ENCODE assay signal across 29 cellular contexts in genomic region chrX:13169688-13170087, GRCh38.
"Had no signal": no experiment of that assay in that cellular context is flagged by ENCODE, and none has a peak within 500 bp of the region (broad histone marks: within the 10 kb centered on the region; RNA-seq: fewer than 3 reads in every experiment).

No MANE protein-coding gene starts in this region.

- H3K27ac Mint-ChIP-seq: natural killer cell; neural progenitor cell; progenitor cell of endocrine pancreas; stimulated activated memory B cell treated with anti-CD40 and anti-IgM and Interleukin-4, amounts not matched to agents 10 μg/mL and 1 μg/mL and 100 μg/mL, for 72 hours; stimulated activated naive CD8-positive, alpha-beta T cell treated with anti-CD3 and anti-CD28 coated beads, Interleukin-15, Interleukin-2, amounts not matched to agents 100 ng/mL and 50 ng/mL, for 24 hours had no signal

- H3K79me2 ChIP-seq: parathyroid adenoma had no signal

- H3K4me3 Mint-ChIP-seq: naive thymus-derived CD4-positive, alpha-beta T cell; natural killer cell; nephron; neural progenitor cell; stimulated activated memory B cell treated with anti-CD40 and anti-IgM and Interleukin-4, amounts not matched to agents 10 μg/mL and 1 μg/mL and 100 μg/mL, for 72 hours; stimulated activated naive CD8-positive, alpha-beta T cell treated with anti-CD3 and anti-CD28 coated beads, Interleukin-15, Interleukin-2, amounts not matched to agents 100 ng/mL and 50 ng/mL, for 24 hours had no signal

- H3K36me3 ChIP-seq: neural progenitor cell, ovary, right lobe of liver, sigmoid colon, stomach, thoracic aorta, thyroid gland, tibial nerve, upper lobe of left lung, vagina had no signal

- H3K9me3 Mint-ChIP-seq: natural killer cell had no signal

- H3K9me3 ChIP-seq: ovary, psoas muscle, right lobe of liver, sigmoid colon, stomach, thoracic aorta, thyroid gland, tibial nerve, upper lobe of left lung, vagina had no signal

- FAIRE-seq: small intestine, urothelium cell line had no signal

- H3K27ac ChIP-seq: neural progenitor cell, ovary, parathyroid adenoma, psoas muscle, right lobe of liver, sigmoid colon, stomach, thoracic aorta, thyroid gland, tibial nerve, upper lobe of left lung, vagina had no signal

- H3K27me3 Mint-ChIP-seq: naive thymus-derived CD4-positive, alpha-beta T cell; progenitor cell of endocrine pancreas; stimulated activated memory B cell treated with anti-CD40 and anti-IgM and Interleukin-4, amounts not matched to agents 10 μg/mL and 1 μg/mL and 100 μg/mL, for 72 hours; stimulated activated naive CD8-positive, alpha-beta T cell treated with anti-CD3 and anti-CD28 coated beads, Interleukin-15, Interleukin-2, amounts not matched to agents 100 ng/mL and 50 ng/mL, for 24 hours had no signal

- ATAC-seq: naive thymus-derived CD4-positive, alpha-beta T cell; natural killer cell; psoas muscle; right cardiac atrium; right lobe of liver; stimulated activated memory B cell treated with anti-CD40 and anti-IgM and Interleukin-4, amounts not matched to agents 10 μg/mL and 1 μg/mL and 100 μg/mL, for 72 hours had no signal

- H3K4me1 ChIP-seq: parathyroid adenoma, psoas muscle, sigmoid colon, thyroid gland had no signal

- DNase-seq: naive thymus-derived CD4-positive, alpha-beta T cell; natural killer cell; occipital lobe; ovary; posterior cingulate gyrus; psoas muscle; right cardiac atrium; right lobe of liver; sigmoid colon; small intestine; stimulated activated CD4-positive, alpha-beta T cell treated with anti-CD3 and anti-CD28 coated beads, Interleukin-15, amount 100 ng/mL, for 24 hours; stimulated activated CD4-positive, alpha-beta T cell treated with anti-CD3 and anti-CD28 coated beads, Interleukin-2, amount 100 ng/mL, for 24 hours; stimulated activated CD4-positive, alpha-beta T cell treated with anti-CD3 and anti-CD28 coated beads, Interleukin-4, amount 100 ng/mL, for 1 hour; stimulated activated CD4-positive, alpha-beta T cell treated with anti-CD3 and anti-CD28 coated beads, Interleukin-4, amount 100 ng/mL, for 4 hours; stimulated activated CD8-positive, alpha-beta memory T cell treated with anti-CD3 and anti-CD28 coated beads, Interleukin-4, amount 100 ng/mL, for 48 hours; stimulated activated naive CD4-positive, alpha-beta T cell treated with Interleukin-2 at 50 U/mL for 16 hours; stomach; thyroid gland; upper lobe of left lung had no signal

- H3K4me3 ChIP-seq: neural progenitor cell, ovary, psoas muscle, right lobe of liver, sigmoid colon, stomach, thoracic aorta, thyroid gland, tibial nerve, upper lobe of left lung, vagina had no signal

- H2AFZ ChIP-seq: neural progenitor cell, parathyroid adenoma had no signal

- H3K27me3 ChIP-seq: neural progenitor cell, ovary, right lobe of liver, sigmoid colon, stomach, thyroid gland, tibial nerve, upper lobe of left lung, vagina had no signal

- H3K36me3 Mint-ChIP-seq: natural killer cell; neural progenitor cell; stimulated activated memory B cell treated with anti-CD40 and anti-IgM and Interleukin-4, amounts not matched to agents 10 μg/mL and 1 μg/mL and 100 μg/mL, for 72 hours had no signal

- H3K4me2 ChIP-seq: neural progenitor cell had no signal

- H3K9ac ChIP-seq: neural progenitor cell, parathyroid adenoma had no signal
